Comparison of ENCODE assay signal across 8 cellular contexts in the genomic region with DNA sequence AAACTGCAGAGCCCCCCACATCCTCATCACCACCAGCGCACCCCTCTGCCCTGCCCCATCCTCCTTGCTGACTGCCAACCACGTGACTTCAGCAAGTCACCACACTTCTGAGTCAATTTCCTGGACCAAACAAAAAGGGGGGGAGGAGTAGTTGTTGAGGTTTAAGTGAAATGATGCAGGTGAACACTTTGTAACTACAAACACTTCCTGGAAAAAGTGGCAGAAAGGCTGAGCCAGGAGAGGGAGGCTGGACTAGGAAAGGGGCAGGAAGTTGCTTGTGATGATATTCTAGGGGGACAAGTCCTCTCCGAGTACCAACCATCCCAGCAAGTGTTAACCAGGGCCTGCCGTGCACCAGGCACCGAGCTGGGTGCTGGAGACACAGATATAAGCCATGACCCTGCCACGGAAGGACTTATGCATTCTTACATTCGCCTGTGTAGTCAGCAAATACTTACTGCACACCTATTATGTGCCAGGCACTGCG.
DNase-seq lines count a peak whose midpoint lies in the region; ATAC-seq lines count a peak whose summit lies in the region.

No MANE protein-coding gene starts in this region.

- H3K4me3 ChIP-seq in effector memory CD4-positive, alpha-beta T cell (ENCODE audit: insufficient read depth, low read depth, low read length, poor library complexity, severe bottlenecking): peak overlapping the region; percentile 11

- peak overlapping the region; percentile 82 for H3K27ac ChIP-seq in effector memory CD4-positive, alpha-beta T cell (ENCODE audit: insufficient read depth, low read length, poor library complexity, severe bottlenecking)
- no peak overlapping the region for H3K27ac ChIP-seq in caudate nucleus (ENCODE audit: low read depth, low read length)

- H3K9me3 ChIP-seq in effector memory CD4-positive, alpha-beta T cell (ENCODE audit: control insufficient read depth, low read length): no peaks in the 10 kb centered on the region

- no peaks in the 10 kb centered on the region for H3K27me3 ChIP-seq in effector memory CD4-positive, alpha-beta T cell (replicated peaks; ENCODE audit: control insufficient read depth, insufficient read depth, low read length, poor library complexity, severe bottlenecking)

- ATAC-seq in GM18868 (IDR thresholded peaks at IDR 0.05; ENCODE audit: unreplicated experiment) (peak; percentile 49), GM18907 (IDR thresholded peaks at IDR 0.05; ENCODE audit: unreplicated experiment) (no peak)

- DNase-seq in M059J (ENCODE audit: low read depth): peak; percentile 89
- peak; percentile 64 for DNase-seq in activated CD4-positive, alpha-beta T cell treated with anti-CD3 and anti-CD28 coated beads, Interleukin-2, amount 50 U/mL, for 48 hours
- peak; percentile 61 to 76 (median 64) for DNase-seq in effector memory CD4-positive, alpha-beta T cell
- peak; percentile 43 for DNase-seq in stimulated activated CD4-positive, alpha-beta T cell treated with anti-CD3 and anti-CD28 coated beads, Interleukin-12 subunit alpha, Interleukin-12 subunit beta, amount 100 ng/mL, for 4 hours
- DNase-seq in caudate nucleus (lab: John Stamatoyannopoulos, UW): no peak
- DNase-seq in COLO829 (ENCODE audit: low spot score): no peak

- peaks cover under 1% of the 10 kb centered on the region for H3K36me3 ChIP-seq in effector memory CD4-positive, alpha-beta T cell (ENCODE audit: control insufficient read depth, insufficient read depth, low read length)

- H3K4me1 ChIP-seq in effector memory CD4-positive, alpha-beta T cell (ENCODE audit: control insufficient read depth, insufficient read depth, low read length, poor library complexity, severe bottlenecking): peaks cover 53% of the 10 kb centered on the region

Comparison
In these comparisons a context has a peak if more than half of its experiments do, and no peak if none do; other contexts are left out.
1. DNase-seq: peak in M059J (single experiment), activated CD4-positive, alpha-beta T cell treated with anti-CD3 and anti-CD28 coated beads, Interleukin-2, amount 50 U/mL, for 48 hours (2 of 2), effector memory CD4-positive, alpha-beta T cell (3 of 3) and stimulated activated CD4-positive, alpha-beta T cell treated with anti-CD3 and anti-CD28 coated beads, Interleukin-12 subunit alpha, Interleukin-12 subunit beta, amount 100 ng/mL, for 4 hours (single experiment); none in caudate nucleus (0 of 61) and COLO829 (single experiment).